1 cellular context compared by ENCODE assay signal in genomic region chr5:74622944-74623343, GRCh38.
TF ChIP-seq lines count a peak whose summit lies in the region.

No MANE protein-coding gene starts in this region.

TF ChIP-seq in SK-N-SH treated with all-trans-retinoic acid at 6 μM for 48 hours, 23 proteins besides CTCF, POLR2A, EP300 and RAD21 (continued from another document):
- TF ChIP-seq PATZ1 (CRISPR knock-in tag; IDR thresholded peaks at IDR 0.05; ENCODE audit: borderline replicate concordance): no peak
TF ChIP-seq in SK-N-SH treated with all-trans-retinoic acid at 6 μM for 48 hours: peak in this region for 0.
